Comparison of ENCODE assay signal across 6 cellular contexts in the genomic region with DNA sequence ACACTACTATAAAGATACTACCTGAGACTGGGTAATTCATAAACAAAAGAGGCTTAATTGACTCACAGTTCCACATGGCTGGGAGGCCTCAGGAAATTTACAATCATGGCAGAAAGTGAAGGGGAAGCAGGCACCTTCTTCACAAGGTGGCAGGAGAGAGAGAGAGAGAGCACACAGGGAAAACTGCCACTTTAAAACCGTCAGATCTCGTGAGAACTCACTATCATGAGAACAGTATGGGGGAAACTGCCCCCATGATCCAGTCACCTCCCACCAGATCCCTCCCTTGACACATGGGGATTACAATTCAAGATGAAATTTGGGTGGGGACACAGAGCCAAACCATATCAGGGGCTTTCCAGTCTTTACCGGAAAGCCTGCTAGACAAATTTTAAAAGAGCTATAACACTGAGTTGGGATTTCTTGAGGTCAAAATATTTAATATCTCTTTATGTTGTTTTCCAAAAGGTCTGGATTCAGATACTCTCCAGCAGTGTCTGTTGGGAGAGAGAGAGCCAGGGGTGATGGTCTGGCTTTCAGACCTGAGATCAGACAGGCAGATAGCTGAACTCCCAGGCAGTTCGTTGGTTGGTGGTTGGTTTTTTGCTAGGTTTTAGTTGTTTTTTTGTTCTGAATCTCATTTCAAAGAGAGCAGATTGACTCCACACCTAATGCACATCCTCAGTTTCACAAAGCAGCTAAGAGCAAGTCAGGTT. TPM values are rescaled to one million over a fixed set of nuclear protein-coding genes. Genes with fewer than 3 reads are reported as not detected.
A peak's percentile ranks its signal among the peaks of the same experiment; 100 is the strongest.
DNase-seq lines count a peak whose midpoint lies in the region; ATAC-seq and TF ChIP-seq lines count a peak whose summit lies in the region.
"Not testable (repeated sequence)": the region's sequence is repeated elsewhere in the genome, so short reads cannot be mapped to it uniquely, and the experiment has no call there.

No MANE protein-coding gene starts in this region.

- DNase-seq in CD4-positive, CD25-positive, alpha-beta regulatory T cell; effector memory CD8-positive, alpha-beta T cell: not testable (repeated sequence)
- peak; percentile 20 for DNase-seq in Jurkat, Clone E6-1 (ENCODE audit: low read depth, low spot score)
- peak; percentile 72 for DNase-seq in SK-N-DZ (ENCODE audit: low spot score)

- H3K36me3 Mint-ChIP-seq in CD4-positive, CD25-positive, alpha-beta regulatory T cell, result peaks cover 16% of the 10 kb centered on the region
- H3K36me3 Mint-ChIP-seq in activated naive CD4-positive, alpha-beta T cell treated with anti-CD3 and anti-CD28 coated beads, Interleukin-2, amount 50 U/mL, for 24 hours; effector memory CD8-positive, alpha-beta T cell (ENCODE audit: insufficient read depth): not testable (repeated sequence)

- TF ChIP-seq EP300 in neural cell (conservative IDR thresholded peaks at IDR 0.05; ENCODE audit: poor library complexity, severe bottlenecking), result not testable (repeated sequence)

- peak overlapping the region; percentile 14 to 90 (median 32) for H3K27ac Mint-ChIP-seq in CD4-positive, CD25-positive, alpha-beta regulatory T cell
- peak overlapping the region; percentile 8 for H3K27ac Mint-ChIP-seq in activated naive CD4-positive, alpha-beta T cell treated with anti-CD3 and anti-CD28 coated beads, Interleukin-2, amount 50 U/mL, for 24 hours
- H3K27ac Mint-ChIP-seq in effector memory CD8-positive, alpha-beta T cell, result peak overlapping the region; percentile 27 to 76

- H3K79me2 ChIP-seq in neural cell (replicated peaks; ENCODE audit: insufficient read depth, low read length), result not testable (repeated sequence)

- not testable (repeated sequence) for H3K9me3 ChIP-seq in CD4-positive, CD25-positive, alpha-beta regulatory T cell (ENCODE audit: control insufficient read depth in 2 of 2, low read length in 2 of 2); neural cell (ENCODE audit: low read length)

- H3K27me3 ChIP-seq in CD4-positive, CD25-positive, alpha-beta regulatory T cell (ENCODE audit: control insufficient read depth, insufficient read depth, low read length); neural cell (ENCODE audit: insufficient read depth, low read depth, low read length): not testable (repeated sequence)

- TF ChIP-seq RAD21 in neural cell (conservative IDR thresholded peaks at IDR 0.05), result peak; percentile 30

- not testable (repeated sequence) for H3K27me3 Mint-ChIP-seq in CD4-positive, CD25-positive, alpha-beta regulatory T cell; activated naive CD4-positive, alpha-beta T cell treated with anti-CD3 and anti-CD28 coated beads, Interleukin-2, amount 50 U/mL, for 24 hours; effector memory CD8-positive, alpha-beta T cell

- H2AFZ ChIP-seq in neural cell (ENCODE audit: low read depth, low read length), result not testable (repeated sequence)

- H3K4me3 Mint-ChIP-seq in CD4-positive, CD25-positive, alpha-beta regulatory T cell; activated naive CD4-positive, alpha-beta T cell treated with anti-CD3 and anti-CD28 coated beads, Interleukin-2, amount 50 U/mL, for 24 hours; effector memory CD8-positive, alpha-beta T cell: not testable (repeated sequence)

- H3K4me1 Mint-ChIP-seq in CD4-positive, CD25-positive, alpha-beta regulatory T cell, result peaks cover 0 to 14% (median 2%) of the 10 kb centered on the region in 4 donors
- not testable (repeated sequence) for H3K4me1 Mint-ChIP-seq in activated naive CD4-positive, alpha-beta T cell treated with anti-CD3 and anti-CD28 coated beads, Interleukin-2, amount 50 U/mL, for 24 hours; effector memory CD8-positive, alpha-beta T cell (ENCODE audit: low read depth in 2 of 2)

- not testable (repeated sequence) for H3K9me3 Mint-ChIP-seq in CD4-positive, CD25-positive, alpha-beta regulatory T cell; activated naive CD4-positive, alpha-beta T cell treated with anti-CD3 and anti-CD28 coated beads, Interleukin-2, amount 50 U/mL, for 24 hours; effector memory CD8-positive, alpha-beta T cell

- not testable (repeated sequence) for H3K4me2 ChIP-seq in neural cell (ENCODE audit: low read length)

- H3K36me3 ChIP-seq in CD4-positive, CD25-positive, alpha-beta regulatory T cell (ENCODE audit: control insufficient read depth, insufficient read depth, low read length); neural cell (ENCODE audit: insufficient read depth, low read length): not testable (repeated sequence)

- not testable (repeated sequence) for H3K4me1 ChIP-seq in CD4-positive, CD25-positive, alpha-beta regulatory T cell (ENCODE audit: control insufficient read depth, insufficient read depth, low read length, poor library complexity, severe bottlenecking)

- H3F3A ChIP-seq in neural cell (ENCODE audit: insufficient read depth, low read length, poor library complexity, severe bottlenecking), result not testable (repeated sequence)

- not testable (repeated sequence) for ATAC-seq in CD4-positive, CD25-positive, alpha-beta regulatory T cell (ENCODE audit: low read depth in 2 of 2); effector memory CD8-positive, alpha-beta T cell (replicated peaks)

- H3K4me3 ChIP-seq in CD4-positive, CD25-positive, alpha-beta regulatory T cell (ENCODE audit: low read depth, low read length); Jurkat, Clone E6-1 (ENCODE audit: low read length); neural cell (ENCODE audit: low read length): not testable (repeated sequence)

- H4K20me1 ChIP-seq in neural cell (ENCODE audit: insufficient read depth), result not testable (repeated sequence)

- not testable (repeated sequence) for H3K9ac ChIP-seq in neural cell (ENCODE audit: low read length)

- not testable (repeated sequence) for H3K27ac ChIP-seq in CD4-positive, CD25-positive, alpha-beta regulatory T cell (ENCODE audit: insufficient read depth, low read length, poor library complexity, severe bottlenecking); neural cell (ENCODE audit: low read length)

- H3K9me2 ChIP-seq in neural cell (ENCODE audit: insufficient read depth, low read length), result not testable (repeated sequence)

- peak; percentile 34 for TF ChIP-seq CTCF in neural cell (IDR thresholded peaks at IDR 0.05; ENCODE audit: poor library complexity, severe bottlenecking)

TF ChIP-seq in neural cell, 6 proteins besides CTCF, POLR2A, EP300 and RAD21:
- TF ChIP-seq SMC3 (conservative IDR thresholded peaks at IDR 0.05; ENCODE audit: poor library complexity), result peak; percentile 32
TF ChIP-seq in neural cell: peak in this region for 1; not testable (repeated sequence) for 5.

RNA-seq across cellular contexts. Expression of a gene that starts 30.8 kb away (rescaled TPM):
- 13.9 TPM for total RNA-seq in CD4-positive, CD25-positive, alpha-beta regulatory T cell
- 1 to 10 TPM; 2.3 to 4.3 (median 2.8) TPM for polyA plus RNA-seq in CD4-positive, CD25-positive, alpha-beta regulatory T cell
- 4.8 TPM for polyA plus RNA-seq in Jurkat, Clone E6-1 (2012; ENCODE audit: insufficient read depth, insufficient read length)
- 20.5 and 21.7 TPM in 2 replicates for polyA plus RNA-seq in SK-N-DZ (2014; cell fraction: cytosol; rRNA removed)
- 11.1 and 15.8 TPM in 2 replicates for polyA plus RNA-seq in SK-N-DZ (2014; cell fraction: nucleus; rRNA removed)
- 125 and 132 TPM in 2 replicates for polyA plus RNA-seq in neural cell
- 187 and 206 TPM in 2 replicates for polyA minus RNA-seq in neural cell

Comparison
In these comparisons a context has a peak if more than half of its experiments do, and no peak if none do; other contexts are left out.
1. RNA of a gene that starts 30.8 kb away (polyA plus RNA-seq): 125 to 132 TPM in neural cell; 2.3 to 4.3 TPM in CD4-positive, CD25-positive, alpha-beta regulatory T cell; every median in the first group is over 10 times any median in the second.
2. Peak in every context shown above with its lines, with median percentiles within 50 percentile points of each other: H3K27ac Mint-ChIP-seq.